19 cellular contexts compared by ENCODE assay signal in the genomic region with DNA sequence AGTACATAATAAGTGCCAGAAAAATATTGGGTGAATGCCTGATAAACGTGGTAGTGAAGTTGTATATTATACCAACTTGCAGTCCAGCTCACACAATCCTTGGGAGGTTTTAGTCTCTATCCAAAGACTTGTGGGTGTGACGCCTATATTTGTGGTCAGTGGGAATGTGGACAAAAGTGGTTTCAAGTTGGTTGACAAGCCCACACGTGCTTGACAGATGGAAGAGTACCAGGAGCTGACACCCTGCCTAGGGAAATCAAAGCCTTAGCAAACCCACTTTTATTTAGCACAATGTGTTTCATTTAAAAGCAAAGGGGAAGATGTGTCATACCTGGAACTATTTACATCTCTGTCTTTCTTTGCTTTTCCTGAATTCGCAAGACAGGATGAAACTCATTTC.
DNase-seq lines count a peak whose midpoint lies in the region; ATAC-seq and TF ChIP-seq lines count a peak whose summit lies in the region.
"Had no signal": no experiment of that assay in that cellular context is flagged by ENCODE, and none has a peak within 500 bp of the region (broad histone marks: within the 10 kb centered on the region; RNA-seq: fewer than 3 reads in every experiment).

No MANE protein-coding gene starts in this region.

- intact Hi-C loops in mammary epithelial cell (cut with micrococcal nuclease), result no loop called here
- intact Hi-C loops in breast epithelium (cut with DNase I; ENCODE audit: low total_unique reads), result no loop called here

- in situ Hi-C loops in mammary epithelial cell (cut with MboI; ENCODE audit: low sequenced_read_pairs in 2 of 2), result no loop called here

- dilution Hi-C loops in mammary epithelial cell (cut with HindIII; ENCODE audit: low sequenced_read_pairs), result loop anchor here (5.0 kb wide), 2 partner anchors 47 to 102 kb away; no protein-coding TSS in a partner anchor

- no peaks in the 10 kb centered on the region for H3K9me3 ChIP-seq in mammary epithelial cell (replicated peaks; ENCODE audit: insufficient read depth, low read length)
- no peaks in the 10 kb centered on the region for H3K9me3 ChIP-seq in breast epithelium
- H3K9me3 ChIP-seq in osteoblast (ENCODE audit: low read depth, low read length), result no peaks in the 10 kb centered on the region
- no peaks in the 10 kb centered on the region for H3K9me3 ChIP-seq in trophoblast cell (ENCODE audit: insufficient read depth, low read depth, low read length)
- H3K9me3 ChIP-seq: BLaER1, Caco-2, HAP-1 had no signal

- no peak overlapping the region for H2BK12ac ChIP-seq in trophoblast cell (ENCODE audit: low read length)

- no peak overlapping the region for H4K8ac ChIP-seq in trophoblast cell (ENCODE audit: low read depth, low read length)
- no peak overlapping the region for H4K8ac ChIP-seq in mesendoderm (ENCODE audit: low read depth, low read length)

- no peak overlapping the region for H3K4me3 Mint-ChIP-seq in activated CD4-positive, alpha-beta T cell treated with anti-CD3 and anti-CD28 coated beads, Interleukin-2, amount 10 ng/mL, durations not matched to agents 7 days and 5 days
- H3K4me3 Mint-ChIP-seq: B cell; CD4-positive, CD25-positive, alpha-beta regulatory T cell; CD8-positive, alpha-beta T cell; HFFc6 had no signal

- no peak overlapping the region for H2AFZ ChIP-seq in mammary epithelial cell (ENCODE audit: low read depth, low read length)
- no peak overlapping the region for H2AFZ ChIP-seq in osteoblast (ENCODE audit: low read length)
- no peak overlapping the region for H2AFZ ChIP-seq in trophoblast cell (ENCODE audit: insufficient read depth, low read length, poor library complexity)

- H3K4me1 Mint-ChIP-seq in activated CD4-positive, alpha-beta T cell treated with anti-CD3 and anti-CD28 coated beads, Interleukin-2, amount 10 ng/mL, durations not matched to agents 7 days and 5 days, result no peaks in the 10 kb centered on the region
- H3K4me1 Mint-ChIP-seq: B cell had no signal

- H2BK15ac ChIP-seq in mesendoderm (replicated peaks; ENCODE audit: low read depth), result no peak overlapping the region

- H3K79me2 ChIP-seq in mammary epithelial cell (ENCODE audit: insufficient read depth, low read length) (no peaks in the 10 kb centered on the region), osteoblast (ENCODE audit: insufficient read depth, low read length) (no peaks in the 10 kb centered on the region), trophoblast cell (ENCODE audit: control insufficient read depth, insufficient read depth, low read length, poor library complexity) (no peaks in the 10 kb centered on the region), mesendoderm (ENCODE audit: control insufficient read depth, insufficient read depth, low read length) (no peaks in the 10 kb centered on the region)

- no peak for ATAC-seq in foreskin keratinocyte
- ATAC-seq: CD8-positive, alpha-beta T cell had no signal

- H2BK120ac ChIP-seq in trophoblast cell (ENCODE audit: insufficient read depth, low read length, poor library complexity) (no peak overlapping the region), mesendoderm (ENCODE audit: low read depth, low read length) (no peak overlapping the region)

- no peak for TF ChIP-seq POLR2A in breast epithelium (IDR thresholded peaks at IDR 0.05)

- H3K27ac ChIP-seq in mammary epithelial cell (ENCODE audit: insufficient read depth, low read depth, low read length), result no peak overlapping the region
- no peak overlapping the region for H3K27ac ChIP-seq in breast epithelium
- H3K27ac ChIP-seq in foreskin keratinocyte, result no peak overlapping the region
- no peak overlapping the region for H3K27ac ChIP-seq in osteoblast (ENCODE audit: low read depth, low read length)
- H3K27ac ChIP-seq in trophoblast cell (ENCODE audit: low read depth, low read length), result no peak overlapping the region
- H3K27ac ChIP-seq in mesendoderm (ENCODE audit: low read depth, low read length), result no peak overlapping the region
- H3K27ac ChIP-seq: 22Rv1, BLaER1, C4-2B had no signal

- no peaks in the 10 kb centered on the region for H3K36me3 Mint-ChIP-seq in activated CD4-positive, alpha-beta T cell treated with anti-CD3 and anti-CD28 coated beads, Interleukin-2, amount 10 ng/mL, durations not matched to agents 7 days and 5 days (ENCODE audit: low read depth)
- H3K36me3 Mint-ChIP-seq: CD4-positive, CD25-positive, alpha-beta regulatory T cell; CD8-positive, alpha-beta T cell had no signal

- H3K27me3 ChIP-seq in mammary epithelial cell (ENCODE audit: insufficient read depth, low read length) (no peaks in the 10 kb centered on the region), breast epithelium (no peaks in the 10 kb centered on the region), foreskin keratinocyte (peaks cover 3% of the 10 kb centered on the region), osteoblast (ENCODE audit: insufficient read depth, low read length) (no peaks in the 10 kb centered on the region), trophoblast cell (ENCODE audit: insufficient read depth, low read length) (no peaks in the 10 kb centered on the region), mesendoderm (ENCODE audit: insufficient read depth, low read length, poor library complexity) (no peaks in the 10 kb centered on the region)
- H3K27me3 ChIP-seq: BLaER1 had no signal

- H4K91ac ChIP-seq in trophoblast cell (ENCODE audit: low read depth, low read length), result no peak overlapping the region

- no TSS peak for BruUV-seq in mammary epithelial cell (replicated peaks; lab: Mats Ljungman, UMichigan)

- H3K9ac ChIP-seq in mammary epithelial cell (ENCODE audit: insufficient read depth, low read length), result no peak overlapping the region
- H3K9ac ChIP-seq in trophoblast cell (ENCODE audit: low read length), result no peak overlapping the region
- no peak overlapping the region for H3K9ac ChIP-seq in mesendoderm (ENCODE audit: low read length)
- H3K9ac ChIP-seq: BLaER1 had no signal

- H2AK5ac ChIP-seq in trophoblast cell (ENCODE audit: low read length), result no peak overlapping the region
- no peak overlapping the region for H2AK5ac ChIP-seq in mesendoderm (ENCODE audit: low read length)

- H3K36me3 ChIP-seq in mammary epithelial cell (ENCODE audit: insufficient read depth, low read length) (no peaks in the 10 kb centered on the region), breast epithelium (no peaks in the 10 kb centered on the region), osteoblast (ENCODE audit: insufficient read depth, low read length) (no peaks in the 10 kb centered on the region), trophoblast cell (ENCODE audit: control insufficient read depth in 1 of 2, insufficient read depth in 2 of 2, low read length in 2 of 2) (no peaks in the 10 kb centered on the region), mesendoderm (ENCODE audit: control insufficient read depth, insufficient read depth, low read length) (no peaks in the 10 kb centered on the region)
- H3K36me3 ChIP-seq: BLaER1, HAP-1 had no signal

- TF ChIP-seq CTCF in mammary epithelial cell (conservative IDR thresholded peaks at IDR 0.05 in 1 of 2, IDR thresholded peaks at IDR 0.05 in 1 of 2; ENCODE audit: extremely low read depth in 1 of 2, insufficient read depth in 1 of 2, low read depth in 1 of 2, low read length in 2 of 2), result no peak
- TF ChIP-seq CTCF in breast epithelium (IDR thresholded peaks at IDR 0.05), result no peak
- no peak for TF ChIP-seq CTCF in foreskin keratinocyte (conservative IDR thresholded peaks at IDR 0.05)
- TF ChIP-seq CTCF in osteoblast (IDR thresholded peaks at IDR 0.05; ENCODE audit: extremely low read depth, low read depth, low read length), result no peak

- H3K4ac ChIP-seq in trophoblast cell (ENCODE audit: low read depth, low read length) (no peak overlapping the region), mesendoderm (ENCODE audit: low read depth, low read length) (no peak overlapping the region)

- H3K56ac ChIP-seq in mesendoderm (ENCODE audit: low read length), result no peak overlapping the region

- H3K23ac ChIP-seq in trophoblast cell (ENCODE audit: low read length) (no peak overlapping the region), mesendoderm (ENCODE audit: low read length) (no peak overlapping the region)

- H2BK5ac ChIP-seq in trophoblast cell (ENCODE audit: low read depth, low read length, poor library complexity), result no peak overlapping the region
- H2BK5ac ChIP-seq in mesendoderm (ENCODE audit: low read length), result no peak overlapping the region

- H3K27ac Mint-ChIP-seq in activated CD4-positive, alpha-beta T cell treated with anti-CD3 and anti-CD28 coated beads, Interleukin-2, amount 10 ng/mL, durations not matched to agents 7 days and 5 days, result no peak overlapping the region
- H3K27ac Mint-ChIP-seq: B cell; CD4-positive, CD25-positive, alpha-beta regulatory T cell; CD8-positive, alpha-beta T cell; HFFc6 had no signal

- H4K5ac ChIP-seq in mesendoderm (ENCODE audit: low read length), result no peak overlapping the region

- DNase-seq in mammary epithelial cell (peak; percentile 12), breast epithelium (ENCODE audit: low spot score in 2 of 2) (no peak), foreskin keratinocyte (peak; percentile 41 to 75), osteoblast (ENCODE audit: insufficient read length, low spot score, missing footprints) (peak; percentile 35), trophoblast cell (no peak), mesendoderm (no peak)
- DNase-seq in activated CD4-positive, alpha-beta T cell treated with anti-CD3 and anti-CD28 coated beads, Interleukin-2, amount 10 ng/mL, durations not matched to agents 7 days and 5 days, result no peak
- DNase-seq: Caco-2; CD4-positive, CD25-positive, alpha-beta regulatory T cell; CD8-positive, alpha-beta T cell; DMS153; DND-41; GOT3; HFFc6 had no signal

- 18% methylated on average over 4 of the region's 4 CpGs for WGBS in mammary epithelial cell (ENCODE audit: low coverage, missing lambda C conversion rate)
- no CpG with 5 or more reads among the region's 4 CpGs for WGBS in trophoblast cell (ENCODE audit: extremely low coverage, insufficient coverage, insufficient read length)
- WGBS in mesendoderm (ENCODE audit: extremely low coverage, insufficient coverage, low lambda C conversion rate), result no CpG with 5 or more reads among the region's 4 CpGs

- H3K4me2 ChIP-seq in mammary epithelial cell (ENCODE audit: insufficient read depth, low read depth, low read length) (no peak overlapping the region), osteoblast (ENCODE audit: insufficient read depth, low read length) (no peak overlapping the region), trophoblast cell (ENCODE audit: low read length) (no peak overlapping the region), mesendoderm (ENCODE audit: low read length) (no peak overlapping the region)
- H3K4me2 ChIP-seq: BLaER1 had no signal

- H3K14ac ChIP-seq in trophoblast cell (ENCODE audit: low read length), result no peak overlapping the region

- H3K18ac ChIP-seq in trophoblast cell (ENCODE audit: low read length) (no peak overlapping the region), mesendoderm (ENCODE audit: low read length) (no peak overlapping the region)

- no peaks in the 10 kb centered on the region for H3K9me3 Mint-ChIP-seq in activated CD4-positive, alpha-beta T cell treated with anti-CD3 and anti-CD28 coated beads, Interleukin-2, amount 10 ng/mL, durations not matched to agents 7 days and 5 days
- H3K9me3 Mint-ChIP-seq: CD8-positive, alpha-beta T cell had no signal

- H3K27me3 Mint-ChIP-seq in activated CD4-positive, alpha-beta T cell treated with anti-CD3 and anti-CD28 coated beads, Interleukin-2, amount 10 ng/mL, durations not matched to agents 7 days and 5 days, result no peaks in the 10 kb centered on the region
- H3K27me3 Mint-ChIP-seq: B cell; CD4-positive, CD25-positive, alpha-beta regulatory T cell had no signal

- no peaks in the 10 kb centered on the region for H4K20me1 ChIP-seq in mammary epithelial cell (ENCODE audit: insufficient read depth, low read length)
- H4K20me1 ChIP-seq in osteoblast (ENCODE audit: insufficient read depth, low read length), result no peaks in the 10 kb centered on the region
- H4K20me1 ChIP-seq: BLaER1 had no signal

- CTCF ChIA-PET in mammary epithelial cell (lab: Charles Lee; ENCODE audit: low non-redundant PET), result no interaction called here
- CTCF ChIA-PET in activated CD4-positive, alpha-beta T cell treated with anti-CD3 and anti-CD28 coated beads, Interleukin-2, amount 10 ng/mL, durations not matched to agents 7 days and 5 days (lab: Charles Lee), result interaction anchor here (0.6 kb wide), 1 partner anchor 310 kb away, joined by 3 read pairs; no protein-coding TSS in a partner anchor

- H3K79me1 ChIP-seq in trophoblast cell (ENCODE audit: low read length) (no peaks in the 10 kb centered on the region), mesendoderm (ENCODE audit: low read length) (no peaks in the 10 kb centered on the region)

- POLR2A ChIA-PET in activated CD4-positive, alpha-beta T cell treated with anti-CD3 and anti-CD28 coated beads, Interleukin-2, amount 10 ng/mL, durations not matched to agents 7 days and 5 days (lab: Charles Lee), result no interaction called here

- H3K4me3 ChIP-seq in mammary epithelial cell (replicated peaks in 1 of 3; ENCODE audit: insufficient read depth in 1 of 3, low read depth in 2 of 3, low read length in 3 of 3) (no peak overlapping the region), breast epithelium (no peak overlapping the region), osteoblast (ENCODE audit: insufficient read depth, low read length) (no peak overlapping the region), trophoblast cell (ENCODE audit: low read depth, low read length) (no peak overlapping the region), mesendoderm (ENCODE audit: low read length) (no peak overlapping the region)
- H3K4me3 ChIP-seq: BLaER1, HAP-1 had no signal

- H3K4me1 ChIP-seq in mammary epithelial cell (ENCODE audit: insufficient read depth, low read length) (peaks cover 3% of the 10 kb centered on the region), breast epithelium (no peaks in the 10 kb centered on the region), foreskin keratinocyte (no peaks in the 10 kb centered on the region), osteoblast (ENCODE audit: insufficient read depth, low read length) (no peaks in the 10 kb centered on the region), trophoblast cell (ENCODE audit: control insufficient read depth in 1 of 2, insufficient read depth in 2 of 2, low read length in 2 of 2) (no peaks in the 10 kb centered on the region), mesendoderm (ENCODE audit: control insufficient read depth, low read depth, low read length) (no peaks in the 10 kb centered on the region)
- H3K4me1 ChIP-seq: BLaER1, Caco-2, HAP-1 had no signal

- H4K12ac ChIP-seq in trophoblast cell (ENCODE audit: low read depth, low read length), result no peak overlapping the region

Comparison
In these comparisons a context has a peak if more than half of its experiments do, and no peak if none do; other contexts are left out.
1. DNase-seq: peak in mammary epithelial cell (single experiment), foreskin keratinocyte (2 of 2) and osteoblast (single experiment); none in breast epithelium (0 of 2), trophoblast cell (0 of 2), mesendoderm (single experiment) and activated CD4-positive, alpha-beta T cell treated with anti-CD3 and anti-CD28 coated beads, Interleukin-2, amount 10 ng/mL, durations not matched to agents 7 days and 5 days (single experiment).